Comparison of ENCODE assay signal across 40 cellular contexts in the genomic region with DNA sequence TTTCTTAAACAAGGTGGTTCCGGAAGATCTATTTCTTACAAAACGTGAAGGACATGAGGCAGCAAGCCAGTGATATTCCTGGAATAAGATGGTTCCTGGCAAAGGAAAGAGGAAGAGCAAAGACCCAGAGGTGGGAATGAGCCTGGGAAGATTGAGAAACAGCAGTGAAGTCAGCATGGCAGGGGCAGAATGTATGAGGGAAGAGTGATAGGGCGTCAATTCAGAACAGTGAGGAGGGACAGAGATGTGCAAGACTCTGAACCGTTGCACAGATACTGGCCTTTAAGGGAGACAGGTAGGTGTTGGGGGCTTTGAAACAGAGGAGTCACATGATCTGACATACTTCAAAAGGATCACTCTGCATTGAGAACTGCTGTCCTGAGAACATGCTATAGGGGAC.
"Had no signal": no experiment of that assay in that cellular context is flagged by ENCODE, and none has a peak within 500 bp of the region (broad histone marks: within the 10 kb centered on the region; RNA-seq: fewer than 3 reads in every experiment).

No MANE protein-coding gene starts in this region.

- H3K4me3 Mint-ChIP-seq: activated CD4-positive, alpha-beta memory T cell treated with anti-CD3 and anti-CD28 coated beads, Interleukin-2, amount 10 ng/mL, durations not matched to agents 7 days and 5 days; activated CD4-positive, alpha-beta T cell treated with anti-CD3 and anti-CD28 coated beads for 36 hours; activated CD4-positive, alpha-beta T cell treated with anti-CD3 and anti-CD28 coated beads, Interleukin-2, amount 10 ng/mL, durations not matched to agents 7 days and 5 days; activated CD8-positive, alpha-beta memory T cell treated with anti-CD3 and anti-CD28 coated beads, Interleukin-2, amount 10 ng/mL, durations not matched to agents 7 days and 5 days; activated CD8-positive, alpha-beta T cell treated with anti-CD3 and anti-CD28 coated beads, Interleukin-2, amount 10 ng/mL, durations not matched to agents 7 days and 5 days; activated naive CD4-positive, alpha-beta T cell treated with anti-CD3 and anti-CD28 coated beads for 36 hours; activated naive CD8-positive, alpha-beta T cell treated with anti-CD3 and anti-CD28 coated beads for 36 hours; activated T-cell treated with anti-CD3 and anti-CD28 coated beads, Interleukin-2, amount 50 U/mL, for 24 hours; central memory CD8-positive, alpha-beta T cell; T-helper 1 cell treated with Interleukin-12 subunit alpha and Interleukin-12 subunit beta and Interleukin-4 antibody, amounts not matched to agents 30 μg/mL and 1 μg/mL, for 36 hours; T-helper 2 cell treated with Interferon-gamma antibody and Interleukin-4, amounts not matched to agents 5 μg/mL and 100 μg/mL, for 36 hours; WTC11 had no signal

- H3K9me3 Mint-ChIP-seq: activated naive CD8-positive, alpha-beta T cell treated with anti-CD3 and anti-CD28 coated beads for 36 hours had no signal

- ATAC-seq: activated CD4-positive, alpha-beta T cell treated with anti-CD3 and anti-CD28 coated beads for 36 hours; activated CD4-positive, CD25-positive, alpha-beta regulatory T cell treated with anti-CD3 and anti-CD28 coated beads, Interleukin-2, amount 50 U/mL, for 24 hours; activated CD8-positive, alpha-beta memory T cell treated with anti-CD3 and anti-CD28 coated beads, Interleukin-2, amount 10 ng/mL, durations not matched to agents 7 days and 5 days; activated CD8-positive, alpha-beta T cell treated with anti-CD3 and anti-CD28 coated beads, Interleukin-2, amount 10 ng/mL, durations not matched to agents 7 days and 5 days; activated naive CD4-positive, alpha-beta T cell treated with anti-CD3 and anti-CD28 coated beads, Interleukin-2, amount 50 U/mL, for 72 hours; body of pancreas; WTC11 had no signal

- H3K27ac ChIP-seq: adrenal gland, body of pancreas, brain microvascular endothelial cell, breast epithelium, cardiac muscle cell, WERI-Rb-1 had no signal

- FAIRE-seq: astrocyte, TTC549 had no signal

- H3K4me1 Mint-ChIP-seq: activated CD4-positive, alpha-beta memory T cell treated with anti-CD3 and anti-CD28 coated beads, Interleukin-2, amount 10 ng/mL, durations not matched to agents 7 days and 5 days; activated CD4-positive, alpha-beta T cell treated with anti-CD3 and anti-CD28 coated beads for 36 hours; activated CD4-positive, alpha-beta T cell treated with anti-CD3 and anti-CD28 coated beads, Interleukin-2, amount 10 ng/mL, durations not matched to agents 7 days and 5 days; activated CD8-positive, alpha-beta memory T cell treated with anti-CD3 and anti-CD28 coated beads, Interleukin-2, amount 10 ng/mL, durations not matched to agents 7 days and 5 days; activated naive CD8-positive, alpha-beta T cell treated with anti-CD3 and anti-CD28 coated beads for 36 hours; central memory CD8-positive, alpha-beta T cell; WTC11 had no signal

- DNase-seq: activated CD4-positive, alpha-beta memory T cell treated with anti-CD3 and anti-CD28 coated beads, Interleukin-2, amount 10 ng/mL, durations not matched to agents 7 days and 5 days; activated CD4-positive, alpha-beta T cell treated with anti-CD3 and anti-CD28 coated beads for 1 hour; activated CD4-positive, alpha-beta T cell treated with anti-CD3 and anti-CD28 coated beads for 36 hours; activated CD4-positive, alpha-beta T cell treated with anti-CD3 and anti-CD28 coated beads for 48 hours; activated CD4-positive, alpha-beta T cell treated with anti-CD3 and anti-CD28 coated beads, Interleukin-2, amount 10 ng/mL, durations not matched to agents 7 days and 5 days; activated CD4-positive, alpha-beta T cell treated with anti-CD3 and anti-CD28 coated beads, Interleukin-2, amount 50 U/mL, for 48 hours; activated CD4-positive, CD25-positive, alpha-beta regulatory T cell; activated CD8-positive, alpha-beta memory T cell treated with anti-CD3 and anti-CD28 coated beads for 24 hours; activated CD8-positive, alpha-beta memory T cell treated with anti-CD3 and anti-CD28 coated beads, Interleukin-2, amount 10 ng/mL, durations not matched to agents 7 days and 5 days; activated CD8-positive, alpha-beta memory T cell treated with anti-CD3 and anti-CD28 coated beads, Interleukin-2, amount 50 U/mL, for 48 hours; activated CD8-positive, alpha-beta T cell treated with anti-CD3 and anti-CD28 coated beads, Interleukin-2, amount 10 ng/mL, durations not matched to agents 7 days and 5 days; activated effector memory CD4-positive, alpha-beta T cell treated with anti-CD3 and anti-CD28 coated beads, Interleukin-2, amount 50 U/mL, for 16 hours; activated gamma-delta T cell treated with Interleukin-2 at 50 U/mL for 16 hours; activated naive CD4-positive, alpha-beta T cell; activated naive CD4-positive, alpha-beta T cell treated with anti-CD3 and anti-CD28 coated beads for 36 hours; activated naive CD4-positive, alpha-beta T cell treated with anti-CD3 and anti-CD28 coated beads, Interleukin-2, amount 50 U/mL, for 16 hours; activated naive CD8-positive, alpha-beta T cell treated with anti-CD3 and anti-CD28 coated beads for 36 hours; activated T-cell treated with anti-CD3 and anti-CD28 coated beads, Interleukin-2, amount 50 U/mL, for 24 hours; activated T-cell treated with anti-CD3 and anti-CD28 coated beads, Interleukin-2, amount 50 U/mL, for 48 hours; adrenal gland; amniotic stem cell; aorta; body of pancreas; brain microvascular endothelial cell; caudate nucleus; cerebellar nuclear complex; T-helper 1 cell; T-helper 2 cell; T-helper 9 cell; WERI-Rb-1 had no signal

- H3K36me3 Mint-ChIP-seq: activated CD8-positive, alpha-beta memory T cell treated with anti-CD3 and anti-CD28 coated beads, Interleukin-2, amount 10 ng/mL, durations not matched to agents 7 days and 5 days; activated naive CD4-positive, alpha-beta T cell treated with anti-CD3 and anti-CD28 coated beads, Interleukin-2, amount 50 U/mL, for 72 hours; activated naive CD8-positive, alpha-beta T cell treated with anti-CD3 and anti-CD28 coated beads for 36 hours had no signal

- H3K27ac Mint-ChIP-seq: activated CD4-positive, alpha-beta memory T cell treated with anti-CD3 and anti-CD28 coated beads, Interleukin-2, amount 10 ng/mL, durations not matched to agents 7 days and 5 days; activated CD4-positive, alpha-beta T cell treated with anti-CD3 and anti-CD28 coated beads for 36 hours; activated CD4-positive, alpha-beta T cell treated with anti-CD3 and anti-CD28 coated beads, Interleukin-2, amount 10 ng/mL, durations not matched to agents 7 days and 5 days; activated CD8-positive, alpha-beta memory T cell treated with anti-CD3 and anti-CD28 coated beads, Interleukin-2, amount 10 ng/mL, durations not matched to agents 7 days and 5 days; activated CD8-positive, alpha-beta T cell treated with anti-CD3 and anti-CD28 coated beads, Interleukin-2, amount 10 ng/mL, durations not matched to agents 7 days and 5 days; activated naive CD4-positive, alpha-beta T cell treated with anti-CD3 and anti-CD28 coated beads for 36 hours; activated naive CD4-positive, alpha-beta T cell treated with anti-CD3 and anti-CD28 coated beads, Interleukin-2, amount 50 U/mL, for 72 hours; activated naive CD8-positive, alpha-beta T cell treated with anti-CD3 and anti-CD28 coated beads for 36 hours; activated T-cell treated with anti-CD3 and anti-CD28 coated beads, Interleukin-2, amount 50 U/mL, for 24 hours; T-helper 1 cell treated with Interleukin-12 subunit alpha and Interleukin-12 subunit beta and Interleukin-4 antibody, amounts not matched to agents 30 μg/mL and 1 μg/mL, for 36 hours; T-helper 2 cell treated with Interferon-gamma antibody and Interleukin-4, amounts not matched to agents 5 μg/mL and 100 μg/mL, for 36 hours; WTC11 had no signal

- H3K27me3 Mint-ChIP-seq: activated CD4-positive, alpha-beta memory T cell treated with anti-CD3 and anti-CD28 coated beads, Interleukin-2, amount 10 ng/mL, durations not matched to agents 7 days and 5 days; activated CD4-positive, alpha-beta T cell treated with anti-CD3 and anti-CD28 coated beads for 36 hours; activated CD4-positive, alpha-beta T cell treated with anti-CD3 and anti-CD28 coated beads, Interleukin-2, amount 10 ng/mL, durations not matched to agents 7 days and 5 days; activated CD8-positive, alpha-beta memory T cell treated with anti-CD3 and anti-CD28 coated beads, Interleukin-2, amount 10 ng/mL, durations not matched to agents 7 days and 5 days; activated naive CD8-positive, alpha-beta T cell treated with anti-CD3 and anti-CD28 coated beads for 36 hours; activated T-cell treated with anti-CD3 and anti-CD28 coated beads, Interleukin-2, amount 50 U/mL, for 24 hours; central memory CD8-positive, alpha-beta T cell had no signal

- H3K27me3 ChIP-seq: adrenal gland, body of pancreas, brain microvascular endothelial cell, breast epithelium, cardiac muscle cell had no signal

- H3K36me3 ChIP-seq: adrenal gland, brain microvascular endothelial cell, breast epithelium, cardiac muscle cell, WERI-Rb-1 had no signal

- H3K4me3 ChIP-seq: adrenal gland, body of pancreas, breast epithelium, cardiac muscle cell had no signal
